ENCODE assay signal across 22 cellular contexts in genomic region chr15:52557242-52557641, GRCh38. TPM values are rescaled to one million over a fixed set of nuclear protein-coding genes. Genes with fewer than 3 reads are reported as not detected.
A peak's percentile ranks its signal among the peaks of the same experiment; 100 is the strongest.
DNase-seq lines count a peak whose midpoint lies in the region; ATAC-seq and TF ChIP-seq lines count a peak whose summit lies in the region.
"Had no signal": no experiment of that assay in that cellular context is flagged by ENCODE, and none has a peak within 500 bp of the region (broad histone marks: within the 10 kb centered on the region; RNA-seq: fewer than 3 reads in every experiment).

No MANE protein-coding gene starts in this region.

- ATAC-seq in natural killer cell (no peak), HG03135 (IDR thresholded peaks at IDR 0.05; ENCODE audit: unreplicated experiment) (no peak)
- ATAC-seq in natural killer cell treated with Interleukin-12 subunit alpha and Interleukin-12 subunit beta and Interleukin-15 and Interleukin-18, amount 100 ng/mL, for 72 hours: no peak
- ATAC-seq: naive thymus-derived CD8-positive, alpha-beta T cell had no signal

- H3K4me1 Mint-ChIP-seq in natural killer cell (peaks cover 48 to 51% of the 10 kb centered on the region in 2 donors), brain (peaks cover 74% of the 10 kb centered on the region), immature natural killer cell (peaks cover 34 to 75% of the 10 kb centered on the region in 2 donors)
- peaks cover 28 to 50% of the 10 kb centered on the region in 2 donors for H3K4me1 Mint-ChIP-seq in natural killer cell treated with Interleukin-12 subunit alpha and Interleukin-12 subunit beta and Interleukin-15 and Interleukin-18, amount 100 ng/mL, for 72 hours (ENCODE audit: low read depth in 2 of 2)

- DNase-seq in natural killer cell (no peak), myocyte (ENCODE audit: low read depth) (peak; percentile 38), superior temporal gyrus (ENCODE audit: extremely low spot score) (peak; percentile 65), immature natural killer cell (no peak)
- DNase-seq in natural killer cell treated with Interleukin-12 subunit alpha and Interleukin-12 subunit beta and Interleukin-15 and Interleukin-18, amount 100 ng/mL, for 72 hours (ENCODE audit: low spot score): no peak
- no peak for DNase-seq in activated CD4-positive, alpha-beta T cell treated with anti-CD3 and anti-CD28 coated beads, Interleukin-2, amount 50 U/mL, for 4 hours
- DNase-seq: activated CD4-positive, alpha-beta T cell treated with anti-CD3 and anti-CD28 coated beads, Interleukin-2, amount 50 U/mL, for 1 hour; CD8-positive, alpha-beta memory T cell; DMS79; kidney glomerular epithelial cell; naive thymus-derived CD8-positive, alpha-beta T cell; NCI-H1048; NCI-H1930; NCI-H226; NCI-H774; SIG-M5; small intestine; stimulated activated CD4-positive, alpha-beta T cell treated with anti-CD3 and anti-CD28 coated beads, Interleukin-2, amount 100 ng/mL, for 48 hours; stimulated activated naive CD8-positive, alpha-beta T cell treated with anti-CD3 and anti-CD28 coated beads, Interleukin-15, amount 100 ng/mL, for 72 hours had no signal

- intact Hi-C loops in natural killer cell (cut with micrococcal nuclease): no loop called here

- no peak overlapping the region for H3K4me3 Mint-ChIP-seq in natural killer cell
- H3K4me3 Mint-ChIP-seq in natural killer cell treated with Interleukin-12 subunit alpha and Interleukin-12 subunit beta and Interleukin-15 and Interleukin-18, amount 100 ng/mL, for 72 hours: no peak overlapping the region
- peak overlapping the region in 3 of 5 experiments; percentile 45 to 60 (median 58) for H3K4me3 Mint-ChIP-seq in brain
- no peak overlapping the region for H3K4me3 Mint-ChIP-seq in immature natural killer cell
- H3K4me3 Mint-ChIP-seq: naive thymus-derived CD8-positive, alpha-beta T cell; stimulated activated naive CD8-positive, alpha-beta T cell treated with anti-CD3 and anti-CD28 coated beads, Interleukin-15, amount 100 ng/mL, for 72 hours; type B pancreatic cell had no signal

- H3K27ac Mint-ChIP-seq in natural killer cell (peak overlapping the region; percentile 35 to 88), brain (peak overlapping the region in 4 of 5 experiments; percentile 77 to 92 (median 86)), immature natural killer cell (no peak overlapping the region)
- peak overlapping the region in 1 of 2 donors; percentile 87 for H3K27ac Mint-ChIP-seq in natural killer cell treated with Interleukin-12 subunit alpha and Interleukin-12 subunit beta and Interleukin-15 and Interleukin-18, amount 100 ng/mL, for 72 hours

- peaks cover 9% of the 10 kb centered on the region for H3K36me3 Mint-ChIP-seq in natural killer cell
- peaks cover 10% of the 10 kb centered on the region for H3K36me3 Mint-ChIP-seq in natural killer cell treated with Interleukin-12 subunit alpha and Interleukin-12 subunit beta and Interleukin-15 and Interleukin-18, amount 100 ng/mL, for 72 hours
- H3K36me3 Mint-ChIP-seq in brain: peaks cover 58% of the 10 kb centered on the region
- peaks cover 0 to 11% (median 7%) of the 10 kb centered on the region in 3 donors for H3K36me3 Mint-ChIP-seq in immature natural killer cell

- no peaks in the 10 kb centered on the region for H3K27me3 Mint-ChIP-seq in natural killer cell (ENCODE audit: low read depth in 2 of 2)
- H3K27me3 Mint-ChIP-seq in natural killer cell treated with Interleukin-12 subunit alpha and Interleukin-12 subunit beta and Interleukin-15 and Interleukin-18, amount 100 ng/mL, for 72 hours: no peaks in the 10 kb centered on the region
- H3K27me3 Mint-ChIP-seq in brain: peaks cover 3% of the 10 kb centered on the region
- peaks cover 0 to 1% (median 0%) of the 10 kb centered on the region in 3 donors for H3K27me3 Mint-ChIP-seq in immature natural killer cell (ENCODE audit: low read depth in 3 of 3)
- H3K27me3 Mint-ChIP-seq: CD8-positive, alpha-beta memory T cell; naive thymus-derived CD8-positive, alpha-beta T cell; stimulated activated naive CD8-positive, alpha-beta T cell treated with anti-CD3 and anti-CD28 coated beads, Interleukin-15, amount 100 ng/mL, for 72 hours; type B pancreatic cell had no signal

- H3K9me3 Mint-ChIP-seq in natural killer cell: no peaks in the 10 kb centered on the region
- no peaks in the 10 kb centered on the region for H3K9me3 Mint-ChIP-seq in natural killer cell treated with Interleukin-12 subunit alpha and Interleukin-12 subunit beta and Interleukin-15 and Interleukin-18, amount 100 ng/mL, for 72 hours
- H3K9me3 Mint-ChIP-seq in brain: no peaks in the 10 kb centered on the region
- no peaks in the 10 kb centered on the region for H3K9me3 Mint-ChIP-seq in immature natural killer cell
- H3K9me3 Mint-ChIP-seq: CD8-positive, alpha-beta memory T cell; naive thymus-derived CD8-positive, alpha-beta T cell; stimulated activated naive CD8-positive, alpha-beta T cell treated with anti-CD3 and anti-CD28 coated beads, Interleukin-15, amount 100 ng/mL, for 72 hours; type B pancreatic cell had no signal

- TF ChIP-seq CTCF in natural killer cell (IDR thresholded peaks at IDR 0.05): no peak
- TF ChIP-seq CTCF in brain (conservative IDR thresholded peaks at IDR 0.05): no peak

RNA-seq across cellular contexts. Expression of gene ARPP19, which starts 11.6 kb away (rescaled TPM):
- total RNA-seq in natural killer cell (100 to 1,000 TPM; 110 to 147 (median 121) TPM), myocyte (138 and 139 TPM in 2 replicates)
- 100 to 1,000 TPM in 1 of 2 donors, 10 to 100 TPM in 1; 98.0 to 135 TPM for total RNA-seq in natural killer cell treated with Interleukin-12 subunit alpha and Interleukin-12 subunit beta and Interleukin-15 and Interleukin-18, amount 100 ng/mL, for 72 hours
- polyA plus RNA-seq in brain (ENCODE audit: insufficient read depth, low read depth, low replicate concordance) (133 TPM), immature natural killer cell (10 to 100 TPM; 62.9 to 88.5 (median 71.2) TPM)
- polyA plus RNA-seq in myocyte (2012): 77.0 TPM

RNA-seq across cellular contexts. Expression of gene MYO5A, which starts 28.6 kb away (rescaled TPM):
- total RNA-seq in natural killer cell (10 to 100 TPM; 42.8 to 51.5 (median 44.4) TPM), myocyte (27.0 and 30.1 TPM in 2 replicates)
- 10 to 100 TPM; 42.4 to 49.5 TPM for total RNA-seq in natural killer cell treated with Interleukin-12 subunit alpha and Interleukin-12 subunit beta and Interleukin-15 and Interleukin-18, amount 100 ng/mL, for 72 hours
- polyA plus RNA-seq in brain (ENCODE audit: insufficient read depth, low read depth, low replicate concordance) (6.3 TPM), immature natural killer cell (10 to 100 TPM in 1 of 3 donors, 1 to 10 TPM in 2; 2.0 to 10.9 (median 5.9) TPM)
- polyA plus RNA-seq in myocyte (2012): 13.9 TPM

Comparison
In these comparisons a context has a peak if more than half of its experiments do, and no peak if none do; other contexts are left out.
1. DNase-seq: peak in myocyte (single experiment) and superior temporal gyrus (single experiment); none in natural killer cell (single experiment), natural killer cell treated with Interleukin-12 subunit alpha and Interleukin-12 subunit beta and Interleukin-15 and Interleukin-18, amount 100 ng/mL, for 72 hours (single experiment), immature natural killer cell (0 of 3) and activated CD4-positive, alpha-beta T cell treated with anti-CD3 and anti-CD28 coated beads, Interleukin-2, amount 50 U/mL, for 4 hours (0 of 2).
2. H3K27ac Mint-ChIP-seq: peak in natural killer cell (2 of 2) and brain (4 of 5); none in immature natural killer cell (0 of 6).
3. H3K4me3 Mint-ChIP-seq: peak in brain (3 of 5); none in natural killer cell (single experiment), natural killer cell treated with Interleukin-12 subunit alpha and Interleukin-12 subunit beta and Interleukin-15 and Interleukin-18, amount 100 ng/mL, for 72 hours (single experiment) and immature natural killer cell (0 of 5).